Comparison of ENCODE assay signal across 30 cellular contexts in genomic region chr14:41418851-41419250, GRCh38.
"Had no signal": no experiment of that assay in that cellular context is flagged by ENCODE, and none has a peak within 500 bp of the region (broad histone marks: within the 10 kb centered on the region; RNA-seq: fewer than 3 reads in every experiment).

No MANE protein-coding gene starts in this region.

- DNase-seq: activated CD4-positive, alpha-beta memory T cell treated with anti-CD3 and anti-CD28 coated beads, Interleukin-2, amount 10 ng/mL, durations not matched to agents 7 days and 5 days; activated CD4-positive, alpha-beta T cell treated with anti-CD3 and anti-CD28 coated beads for 1 hour; activated CD4-positive, alpha-beta T cell treated with anti-CD3 and anti-CD28 coated beads for 4 hours; activated CD4-positive, alpha-beta T cell treated with anti-CD3 and anti-CD28 coated beads, Interleukin-2, amount 10 ng/mL, durations not matched to agents 7 days and 5 days; activated CD4-positive, alpha-beta T cell treated with anti-CD3 and anti-CD28 coated beads, Interleukin-2, amount 50 U/mL, for 4 hours; activated CD8-positive, alpha-beta memory T cell treated with anti-CD3 and anti-CD28 coated beads, Interleukin-2, amount 50 U/mL, for 48 hours; activated effector memory CD4-positive, alpha-beta T cell treated with Interleukin-2 at 50 U/mL for 16 hours; activated gamma-delta T cell treated with Interleukin-2 at 50 U/mL for 16 hours; activated naive CD4-positive, alpha-beta T cell treated with anti-CD3 and anti-CD28 coated beads, Interleukin-2, amount 50 U/mL, for 16 hours; activated naive CD4-positive, alpha-beta T cell treated with Interleukin-2 at 50 U/mL for 16 hours; activated naive CD8-positive, alpha-beta T cell treated with anti-CD3 and anti-CD28 coated beads, Interleukin-2, amount 50 U/mL, for 24 hours; activated T-cell treated with anti-CD3 and anti-CD28 coated beads for 4 hours; activated T-cell treated with anti-CD3 and anti-CD28 coated beads, Interleukin-2, amount 50 U/mL, for 4 hours; adrenal gland; amygdala; aorta; body of pancreas; caudate nucleus; cortex of kidney; dermis blood vessel endothelial cell; effector CD8-positive, alpha-beta T cell; esophagus squamous epithelium; foreskin melanocyte; head of caudate nucleus; hippocampal formation; T-helper 2 cell had no signal

- H3K4me1 ChIP-seq: adrenal gland, body of pancreas, esophagus squamous epithelium, gastroesophageal sphincter had no signal

- H3K27ac Mint-ChIP-seq: activated CD4-positive, alpha-beta memory T cell treated with anti-CD3 and anti-CD28 coated beads, Interleukin-2, amount 10 ng/mL, durations not matched to agents 7 days and 5 days; activated CD4-positive, alpha-beta T cell treated with anti-CD3 and anti-CD28 coated beads, Interleukin-2, amount 10 ng/mL, durations not matched to agents 7 days and 5 days; activated naive CD8-positive, alpha-beta T cell; activated naive CD8-positive, alpha-beta T cell treated with anti-CD3 and anti-CD28 coated beads, Interleukin-2, amount 50 U/mL, for 24 hours; activated T-helper 17 cell treated with anti-CD3 and anti-CD28 coated beads, Interleukin-2, amount 50 U/mL, for 72 hours had no signal

- H3K9me3 ChIP-seq: body of pancreas, esophagus squamous epithelium, gastroesophageal sphincter had no signal

- H3K27ac ChIP-seq: adrenal gland, body of pancreas, epithelial cell of prostate, esophagus squamous epithelium, gastroesophageal sphincter had no signal

- ATAC-seq: activated naive CD8-positive, alpha-beta T cell treated with anti-CD3 and anti-CD28 coated beads, Interleukin-2, amount 50 U/mL, for 24 hours; activated T-cell treated with anti-CD3 and anti-CD28 coated beads, Interleukin-2, amount 50 U/mL, for 4 hours; activated T-helper 17 cell treated with anti-CD3 and anti-CD28 coated beads, Interleukin-2, amount 50 U/mL, for 72 hours; body of pancreas; gastroesophageal sphincter had no signal

- H3K9me3 Mint-ChIP-seq: activated CD4-positive, alpha-beta memory T cell treated with anti-CD3 and anti-CD28 coated beads, Interleukin-2, amount 10 ng/mL, durations not matched to agents 7 days and 5 days; activated T-cell treated with anti-CD3 and anti-CD28 coated beads, Interleukin-2, amount 50 U/mL, for 4 hours; activated T-helper 17 cell treated with anti-CD3 and anti-CD28 coated beads, Interleukin-2, amount 50 U/mL, for 72 hours had no signal

- H3K36me3 Mint-ChIP-seq: activated naive CD8-positive, alpha-beta T cell had no signal

- H3K4me3 Mint-ChIP-seq: activated CD4-positive, alpha-beta memory T cell treated with anti-CD3 and anti-CD28 coated beads, Interleukin-2, amount 10 ng/mL, durations not matched to agents 7 days and 5 days; activated CD4-positive, alpha-beta T cell treated with anti-CD3 and anti-CD28 coated beads, Interleukin-2, amount 10 ng/mL, durations not matched to agents 7 days and 5 days; activated naive CD8-positive, alpha-beta T cell; activated naive CD8-positive, alpha-beta T cell treated with anti-CD3 and anti-CD28 coated beads, Interleukin-2, amount 50 U/mL, for 24 hours; activated T-cell treated with anti-CD3 and anti-CD28 coated beads, Interleukin-2, amount 50 U/mL, for 4 hours; activated T-helper 17 cell treated with anti-CD3 and anti-CD28 coated beads, Interleukin-2, amount 50 U/mL, for 72 hours had no signal

- H3K36me3 ChIP-seq: adrenal gland, esophagus squamous epithelium, gastroesophageal sphincter had no signal

- H3K27me3 Mint-ChIP-seq: activated CD4-positive, alpha-beta memory T cell treated with anti-CD3 and anti-CD28 coated beads, Interleukin-2, amount 10 ng/mL, durations not matched to agents 7 days and 5 days; activated CD4-positive, alpha-beta T cell treated with anti-CD3 and anti-CD28 coated beads, Interleukin-2, amount 10 ng/mL, durations not matched to agents 7 days and 5 days; activated naive CD8-positive, alpha-beta T cell; activated naive CD8-positive, alpha-beta T cell treated with anti-CD3 and anti-CD28 coated beads, Interleukin-2, amount 50 U/mL, for 24 hours; activated T-helper 17 cell treated with anti-CD3 and anti-CD28 coated beads, Interleukin-2, amount 50 U/mL, for 72 hours had no signal

- H3K27me3 ChIP-seq: adrenal gland, body of pancreas, esophagus squamous epithelium, gastroesophageal sphincter had no signal

- H3K4me3 ChIP-seq: adrenal gland, body of pancreas, esophagus squamous epithelium, gastroesophageal sphincter had no signal

- H3K4me1 Mint-ChIP-seq: activated CD4-positive, alpha-beta memory T cell treated with anti-CD3 and anti-CD28 coated beads, Interleukin-2, amount 10 ng/mL, durations not matched to agents 7 days and 5 days; activated CD4-positive, alpha-beta T cell treated with anti-CD3 and anti-CD28 coated beads, Interleukin-2, amount 10 ng/mL, durations not matched to agents 7 days and 5 days; activated naive CD8-positive, alpha-beta T cell treated with anti-CD3 and anti-CD28 coated beads, Interleukin-2, amount 50 U/mL, for 24 hours; activated T-helper 17 cell treated with anti-CD3 and anti-CD28 coated beads, Interleukin-2, amount 50 U/mL, for 72 hours had no signal
